ENCODE assay signal across 30 cellular contexts in genomic region chr2:73703675-73704074, GRCh38.
"Had no signal": no experiment of that assay in that cellular context is flagged by ENCODE, and none has a peak within 500 bp of the region (broad histone marks: within the 10 kb centered on the region; RNA-seq: fewer than 3 reads in every experiment).

No MANE protein-coding gene starts in this region.

- H3K9ac ChIP-seq: neural progenitor cell had no signal

- H3K4me2 ChIP-seq: hepatocyte, neural progenitor cell, smooth muscle cell had no signal

- H3K27ac Mint-ChIP-seq: endodermal cell; mesothelial cell of epicardium; naive thymus-derived CD4-positive, alpha-beta T cell; neural progenitor cell had no signal

- H2AFZ ChIP-seq: hepatocyte, neural progenitor cell had no signal

- H3K27ac ChIP-seq: esophagus muscularis mucosa, foreskin keratinocyte, gastroesophageal sphincter, heart left ventricle, hepatocyte, neural progenitor cell, ovary, suprapubic skin, transverse colon, upper lobe of right lung, uterus had no signal

- H3K36me3 ChIP-seq: esophagus muscularis mucosa, gastroesophageal sphincter, heart left ventricle, neural progenitor cell, ovary, suprapubic skin, transverse colon, upper lobe of right lung, uterus had no signal

- H3K4me1 Mint-ChIP-seq: naive thymus-derived CD4-positive, alpha-beta T cell; nephron; neural progenitor cell; stimulated activated naive CD8-positive, alpha-beta T cell treated with anti-CD3 and anti-CD28 coated beads, Interleukin-15, amount 100 ng/mL, for 72 hours had no signal

- H3K4me1 ChIP-seq: esophagus muscularis mucosa, foreskin keratinocyte, gastroesophageal sphincter, neural progenitor cell, uterus had no signal

- H3K79me2 ChIP-seq: hepatocyte had no signal

- H3K36me3 Mint-ChIP-seq: mesothelial cell of epicardium, neural progenitor cell had no signal

- DNase-seq: effector CD8-positive, alpha-beta T cell; endodermal cell; foreskin keratinocyte; heart left ventricle; kidney; mesenchymal stem cell; naive thymus-derived CD4-positive, alpha-beta T cell; nucleus accumbens; ovary; posterior cingulate gyrus; stimulated activated CD4-positive, alpha-beta T cell treated with anti-CD3 and anti-CD28 coated beads, Interleukin-12 subunit alpha, Interleukin-12 subunit beta, amount 100 ng/mL, for 4 hours; stimulated activated CD4-positive, alpha-beta T cell treated with anti-CD3 and anti-CD28 coated beads, Interleukin-1b, Interleukin-23, amount 100 ng/mL, for 48 hours; stimulated activated CD4-positive, alpha-beta T cell treated with anti-CD3 and anti-CD28 coated beads, Interleukin-4, amount 100 ng/mL, for 1 hour; stimulated activated CD8-positive, alpha-beta memory T cell treated with anti-CD3 and anti-CD28 coated beads, Interleukin-4, amount 100 ng/mL, for 48 hours; stimulated activated naive CD4-positive, alpha-beta T cell; stimulated activated naive CD8-positive, alpha-beta T cell treated with anti-CD3 and anti-CD28 coated beads, Interleukin-15, amount 100 ng/mL, for 72 hours; transverse colon; upper lobe of right lung; uterus had no signal

- H3K4me3 ChIP-seq: esophagus muscularis mucosa, gastroesophageal sphincter, heart left ventricle, hepatocyte, neural progenitor cell, ovary, smooth muscle cell, suprapubic skin, transverse colon, upper lobe of right lung, uterus had no signal

- ATAC-seq: foreskin keratinocyte; gastroesophageal sphincter; heart left ventricle; left lobe of liver; naive thymus-derived CD4-positive, alpha-beta T cell; sciatic nerve; stimulated activated naive CD8-positive, alpha-beta T cell treated with anti-CD3 and anti-CD28 coated beads, Interleukin-15, amount 100 ng/mL, for 72 hours had no signal

- FAIRE-seq: colon, kidney had no signal

- H3K9me3 Mint-ChIP-seq: mesothelial cell of epicardium; nephron; stimulated activated naive CD8-positive, alpha-beta T cell treated with anti-CD3 and anti-CD28 coated beads, Interleukin-15, amount 100 ng/mL, for 72 hours had no signal

- H3K9me3 ChIP-seq: esophagus muscularis mucosa, gastroesophageal sphincter, heart left ventricle, ovary, suprapubic skin, transverse colon, upper lobe of right lung, uterus had no signal

- H3K4me3 Mint-ChIP-seq: endodermal cell; mesothelial cell of epicardium; naive thymus-derived CD4-positive, alpha-beta T cell; nephron; neural progenitor cell; stimulated activated naive CD8-positive, alpha-beta T cell treated with anti-CD3 and anti-CD28 coated beads, Interleukin-15, amount 100 ng/mL, for 72 hours had no signal

- H3K27me3 ChIP-seq: foreskin keratinocyte, heart left ventricle, hepatocyte, ovary, suprapubic skin, transverse colon, upper lobe of right lung, uterus had no signal
